In genomic region chr11:10660323-10660722, GRCh38 we compare ENCODE assay signal across 15 cellular contexts. TPM values are rescaled to one million over a fixed set of nuclear protein-coding genes. Genes with fewer than 3 reads are reported as not detected.
A peak's percentile ranks its signal among the peaks of the same experiment; 100 is the strongest.
DNase-seq lines count a peak whose midpoint lies in the region; ATAC-seq, FAIRE-seq and TF ChIP-seq lines count a peak whose summit lies in the region.
"Had no signal": no experiment of that assay in that cellular context is flagged by ENCODE, and none has a peak within 500 bp of the region (broad histone marks: within the 10 kb centered on the region; RNA-seq: fewer than 3 reads in every experiment).

No MANE protein-coding gene starts in this region.

- H3K9me3 Mint-ChIP-seq in Caco-2 (ENCODE audit: unreplicated experiment) (peaks cover 11% of the 10 kb centered on the region), mesothelial cell of epicardium (no peaks in the 10 kb centered on the region)
- no peaks in the 10 kb centered on the region for H3K9me3 Mint-ChIP-seq in stimulated activated effector memory CD8-positive, alpha-beta T cell treated with anti-CD3 and anti-CD28 coated beads, Interleukin-12 subunit alpha, Interleukin-12 subunit beta, amount 100 ng/mL, for 72 hours
- H3K9me3 Mint-ChIP-seq: activated CD4-positive, alpha-beta memory T cell treated with anti-CD3 and anti-CD28 coated beads for 36 hours; activated T-helper 1 cell treated with anti-CD3 and anti-CD28 coated beads, Interleukin-12 subunit alpha, Interleukin-12 subunit beta, Interleukin-2, Interleukin-4 antibody, amounts not matched to agents 30 ng/mL and 10 ng/mL and 1 ng/mL, durations not matched to agents 14 hours and 24 hours and 36 hours had no signal

- no peak overlapping the region for H3K4me2 ChIP-seq in K562 (ENCODE audit: insufficient read depth, low read length)

- no peak for TF ChIP-seq EP300 in K562 (IDR thresholded peaks at IDR 0.05; ENCODE audit: low read length)

- 72% methylated on average over 2 of the region's 2 CpGs for WGBS in K562 (ENCODE audit: insufficient coverage, low coverage, missing lambda C conversion rate)

- H3K9me1 ChIP-seq in K562 (ENCODE audit: control insufficient read depth, insufficient read depth, low read length) = no peaks in the 10 kb centered on the region

- intact Hi-C loops in Caco-2 (cut with micrococcal nuclease; ENCODE audit: unreplicated experiment) (no loop called here), K562 (cut with micrococcal nuclease) (no loop called here)

- no peaks in the 10 kb centered on the region for H4K20me1 ChIP-seq in K562 (replicated peaks; ENCODE audit: control insufficient read depth, insufficient read depth, low read length)

- BruUV-seq in Caco-2 (replicated peaks; lab: Mats Ljungman, UMichigan) (TSS peak; percentile 95), K562 (replicated peaks; lab: Mats Ljungman, UMichigan) (no TSS peak)

- no peaks in the 10 kb centered on the region for H3K79me2 ChIP-seq in K562 (ENCODE audit: control insufficient read depth, insufficient read depth, low read length)

- ATAC-seq in K562 (no peak), GM21528 (IDR thresholded peaks at IDR 0.05; ENCODE audit: low FRiP score, unreplicated experiment) (no peak)
- ATAC-seq in stimulated activated effector memory CD8-positive, alpha-beta T cell treated with anti-CD3 and anti-CD28 coated beads, Interleukin-12 subunit alpha, Interleukin-12 subunit beta, amount 100 ng/mL, for 72 hours = no peak
- ATAC-seq: Right ventricle myocardium inferior had no signal

- TF ChIP-seq POLR2A in K562 (conservative IDR thresholded peaks at IDR 0.05) = no peak

- H2AFZ ChIP-seq in K562 (ENCODE audit: low read depth, low read length) = peak overlapping the region; percentile 98

- POLR2A ChIA-PET in Caco-2 (lab: Charles Lee) = interaction anchor here (0.7 kb wide), 2 partner anchors 22 to 148 kb away, joined by 3 to 4 read pairs; partner anchors contain the start of gene EIF4G2
- POLR2A ChIA-PET in K562 (lab: Yijun Ruan, JAX) = interaction anchor here (0.5 to 0.8 kb wide), 3 partner anchors 9 to 1140 kb away, joined by 3 read pairs; no protein-coding TSS in a partner anchor

- H3K9ac ChIP-seq in K562 (ENCODE audit: insufficient read depth in 1 of 2, low read depth in 2 of 2, low read length in 2 of 2) = no peak overlapping the region; a peak in 1 of 4 replicates

- CTCF ChIA-PET in Caco-2 (lab: Charles Lee) (interaction anchor here (1.0 kb wide), 1 partner anchor 75 kb away, joined by 3 read pairs; no protein-coding TSS in a partner anchor), K562 (lab: Yijun Ruan, JAX; ENCODE audit: low intra/inter-chr PET ratio) (no interaction called here)

- H3K4me1 ChIP-seq in Caco-2 (peaks cover 64% of the 10 kb centered on the region), K562 (replicated peaks in 1 of 2; ENCODE audit: control insufficient read depth in 2 of 2, insufficient read depth in 2 of 2, low read length in 2 of 2) (peaks cover 33 to 49% of the 10 kb centered on the region in 2 experiments)

- H3K9me3 ChIP-seq in Caco-2 (no peaks in the 10 kb centered on the region; the same call in 1 of the 2 replicates), K562 (replicated peaks; ENCODE audit: control insufficient read depth, insufficient read depth, low read depth, low read length) (no peaks in the 10 kb centered on the region), WERI-Rb-1 (ENCODE audit: severe bottlenecking) (no peaks in the 10 kb centered on the region)

- no peaks in the 10 kb centered on the region for H3K36me3 ChIP-seq in Caco-2 (ENCODE audit: control insufficient read depth, insufficient read depth, low read length)
- H3K36me3 ChIP-seq in K562 (ENCODE audit: control insufficient read depth, insufficient read depth, low read length) = no peaks in the 10 kb centered on the region
- H3K36me3 ChIP-seq in WERI-Rb-1 = no peaks in the 10 kb centered on the region

- H3K27me3 ChIP-seq in Caco-2 (replicated peaks; ENCODE audit: control insufficient read depth, insufficient read depth, low read length) = no peaks in the 10 kb centered on the region
- H3K27me3 ChIP-seq in K562 (ENCODE audit: control insufficient read depth in 2 of 2, insufficient read depth in 2 of 2, low read length in 2 of 2) = no peaks in the 10 kb centered on the region
- H3K27me3 ChIP-seq in WERI-Rb-1 (ENCODE audit: insufficient read depth, low read depth, severe bottlenecking) = no peaks in the 10 kb centered on the region

- no peak for TF ChIP-seq CTCF in Caco-2 (IDR thresholded peaks at IDR 0.05; ENCODE audit: insufficient read depth in 1 of 2, low read depth in 1 of 2, low read length in 1 of 2, severe bottlenecking in 1 of 2, unreplicated experiment in 1 of 2)
- TF ChIP-seq CTCF in K562 (IDR thresholded peaks at IDR 0.05 in 2 of 3, conservative IDR thresholded peaks at IDR 0.05 in 1 of 3; ENCODE audit: insufficient read depth in 2 of 3, low read depth in 1 of 3, low read length in 3 of 3) = no peak
- no peak for TF ChIP-seq CTCF in mesothelial cell of epicardium (IDR thresholded peaks at IDR 0.05; ENCODE audit: unreplicated experiment)
- TF ChIP-seq CTCF in WERI-Rb-1 (IDR thresholded peaks at IDR 0.05; ENCODE audit: low read depth, low read length) = no peak

- H3K27ac ChIP-seq in K562 (ENCODE audit: extremely low read depth, low read depth, low read length) (peak overlapping the region; percentile 73; the same call in 1 of the 3 replicates), WERI-Rb-1 (no peak overlapping the region)

- FAIRE-seq in K562 (lab: Jason Lieb, UNC) = no peak
- FAIRE-seq: GM18507, islet of Langerhans had no signal

- in situ Hi-C loops in K562 (cut with MboI) = no loop called here

- H3K27ac Mint-ChIP-seq in Caco-2 (ENCODE audit: unreplicated experiment) = peak overlapping the region; percentile 97
- peak overlapping the region; percentile 9 for H3K27ac Mint-ChIP-seq in mesothelial cell of epicardium
- peak overlapping the region; percentile 60 for H3K27ac Mint-ChIP-seq in stimulated activated effector memory CD8-positive, alpha-beta T cell treated with anti-CD3 and anti-CD28 coated beads, Interleukin-12 subunit alpha, Interleukin-12 subunit beta, amount 100 ng/mL, for 72 hours
- H3K27ac Mint-ChIP-seq: activated CD4-positive, alpha-beta memory T cell treated with anti-CD3 and anti-CD28 coated beads for 36 hours; activated T-helper 1 cell treated with anti-CD3 and anti-CD28 coated beads, Interleukin-12 subunit alpha, Interleukin-12 subunit beta, Interleukin-2, Interleukin-4 antibody, amounts not matched to agents 30 ng/mL and 10 ng/mL and 1 ng/mL, durations not matched to agents 14 hours and 24 hours and 36 hours had no signal

- TF ChIP-seq RAD21 in K562 (CRISPR knock-in tag; conservative IDR thresholded peaks at IDR 0.05 in 1 of 2, IDR thresholded peaks at IDR 0.05 in 1 of 2) = no peak

- H3K27me3 Mint-ChIP-seq in Caco-2 (ENCODE audit: insufficient read depth, unreplicated experiment) = no peaks in the 10 kb centered on the region
- H3K27me3 Mint-ChIP-seq in mesothelial cell of epicardium (ENCODE audit: low read depth) = no peaks in the 10 kb centered on the region
- H3K27me3 Mint-ChIP-seq: activated CD4-positive, alpha-beta memory T cell treated with anti-CD3 and anti-CD28 coated beads for 36 hours had no signal

- no peak for DNase-seq in Caco-2
- no peak for DNase-seq in K562 (ENCODE audit: extremely low read depth in 1 of 4, low spot score in 3 of 4)
- no peak for DNase-seq in mesothelial cell of epicardium (ENCODE audit: low spot score in 2 of 2, unreplicated experiment in 2 of 2)
- DNase-seq in stimulated activated effector memory CD8-positive, alpha-beta T cell treated with anti-CD3 and anti-CD28 coated beads, Interleukin-12 subunit alpha, Interleukin-12 subunit beta, amount 100 ng/mL, for 72 hours (ENCODE audit: low spot score in 2 of 2) = no peak
- no peak for DNase-seq in NCI-H510A (lab: John Stamatoyannopoulos, UW)
- no peak for DNase-seq in WERI-Rb-1
- no peak for DNase-seq in T-helper 1 cell
- DNase-seq: effector memory CD4-positive, alpha-beta T cell had no signal

- H3K4me3 Mint-ChIP-seq in Caco-2 (ENCODE audit: unreplicated experiment) (no peak overlapping the region), mesothelial cell of epicardium (no peak overlapping the region)
- H3K4me3 Mint-ChIP-seq in stimulated activated effector memory CD8-positive, alpha-beta T cell treated with anti-CD3 and anti-CD28 coated beads, Interleukin-12 subunit alpha, Interleukin-12 subunit beta, amount 100 ng/mL, for 72 hours = no peak overlapping the region
- H3K4me3 Mint-ChIP-seq: activated CD4-positive, alpha-beta memory T cell treated with anti-CD3 and anti-CD28 coated beads for 36 hours; activated T-helper 1 cell treated with anti-CD3 and anti-CD28 coated beads, Interleukin-12 subunit alpha, Interleukin-12 subunit beta, Interleukin-2, Interleukin-4 antibody, amounts not matched to agents 30 ng/mL and 10 ng/mL and 1 ng/mL, durations not matched to agents 14 hours and 24 hours and 36 hours had no signal

- peaks cover 49% of the 10 kb centered on the region for H3K4me1 Mint-ChIP-seq in Caco-2 (ENCODE audit: low read depth, unreplicated experiment)
- peaks cover 48% of the 10 kb centered on the region for H3K4me1 Mint-ChIP-seq in mesothelial cell of epicardium
- peaks cover 32% of the 10 kb centered on the region for H3K4me1 Mint-ChIP-seq in stimulated activated effector memory CD8-positive, alpha-beta T cell treated with anti-CD3 and anti-CD28 coated beads, Interleukin-12 subunit alpha, Interleukin-12 subunit beta, amount 100 ng/mL, for 72 hours

- H3K4me3 ChIP-seq in Caco-2 (ENCODE audit: low read depth, low read length) (no peak overlapping the region), K562 (no peak overlapping the region), WERI-Rb-1 (ENCODE audit: low read depth, low read length) (no peak overlapping the region)

- H3K36me3 Mint-ChIP-seq in Caco-2 (ENCODE audit: insufficient read depth, unreplicated experiment) (peaks cover 19% of the 10 kb centered on the region), mesothelial cell of epicardium (no peaks in the 10 kb centered on the region)
- H3K36me3 Mint-ChIP-seq in stimulated activated effector memory CD8-positive, alpha-beta T cell treated with anti-CD3 and anti-CD28 coated beads, Interleukin-12 subunit alpha, Interleukin-12 subunit beta, amount 100 ng/mL, for 72 hours = no peaks in the 10 kb centered on the region
- H3K36me3 Mint-ChIP-seq: activated CD4-positive, alpha-beta memory T cell treated with anti-CD3 and anti-CD28 coated beads for 36 hours had no signal

RNA-seq across cellular contexts. Expression of gene IRAG1, which starts 33.2 kb away (rescaled TPM):
- total RNA-seq in Caco-2 (2022) = 0.35 and 0.64 TPM in 2 replicates
- 0.07 and 0.23 TPM in 2 replicates for total RNA-seq in K562 (2011; cell fraction: chromatin; rRNA removed; ENCODE audit: low replicate concordance)
- total RNA-seq in K562 (2011; cell fraction: nucleolus; rRNA removed) = 0.17 and 0.26 TPM in 2 replicates
- total RNA-seq in K562 (2011; cell fraction: nucleoplasm; rRNA removed) = 0.15 TPM in 2 replicates
- 0.04 TPM in 1 of 2 replicates, not detected in the other for total RNA-seq in K562 (2014; rRNA removed)
- total RNA-seq in K562 (2014; rRNA removed; fragmentation: Illumina TruSeq; extraction: Trizol) = 0.07 and 0.22 TPM in 2 replicates
- total RNA-seq in K562 (2015; rRNA removed; fragmentation: Illumina TruSeq; extraction: Trizol) = 0.08 and 0.11 TPM in 2 replicates
- 0.22 and 0.27 TPM in 2 replicates for total RNA-seq in K562 (2021)
- 0.11 and 0.14 TPM in 2 replicates for polyA plus RNA-seq in K562 (2011; rRNA removed)
- polyA plus RNA-seq in K562 (2011; cell fraction: cytosol; rRNA removed) = 0.10 and 0.16 TPM in 2 replicates
- 0.10 TPM in 2 replicates for polyA plus RNA-seq in K562 (2011; cell fraction: nucleus; rRNA removed)
- 0.08 and 0.15 TPM in 2 replicates for polyA plus RNA-seq in K562 (2012)
- 0.07 and 0.10 TPM in 2 replicates for polyA plus RNA-seq in K562 (2014; fragmentation: Illumina TruSeq; extraction: Trizol)
- under 1 TPM; 0.01 TPM for polyA plus RNA-seq in K562 (2014; fragmentation: Nextera tagmentation; extraction: Ambion mirVana)
- polyA plus RNA-seq in K562 (2014; rRNA removed) = 0.01 TPM in 1 of 2 replicates, not detected in the other
- polyA minus RNA-seq in K562 (2011; rRNA and poly(A)+ RNA removed) = 0.07 and 0.45 TPM in 2 replicates
- polyA minus RNA-seq in K562 (2011; cell fraction: cytosol; rRNA and poly(A)+ RNA removed) = not detected in 2 replicates
- under 0.01 and 0.11 TPM in 2 replicates for polyA minus RNA-seq in K562 (2011; cell fraction: nucleus; rRNA and poly(A)+ RNA removed)
- total RNA-seq in mesothelial cell of epicardium = 13.1 to 13.8 TPM (median 13.6 TPM) in 3 replicates
- total RNA-seq: activated CD4-positive, alpha-beta memory T cell treated with anti-CD3 and anti-CD28 coated beads for 36 hours; activated T-helper 1 cell treated with anti-CD3 and anti-CD28 coated beads, Interleukin-12 subunit alpha, Interleukin-12 subunit beta, Interleukin-2, Interleukin-4 antibody, amounts not matched to agents 30 ng/mL and 10 ng/mL and 1 ng/mL, durations not matched to agents 14 hours and 24 hours and 36 hours; Calu3 had no signal

Comparison
In these comparisons a context has a peak if more than half of its experiments do, and no peak if none do; other contexts are left out.
1. H3K27ac Mint-ChIP-seq: peak in every context shown above with its lines; median percentile 97 in Caco-2; 60 in stimulated activated effector memory CD8-positive, alpha-beta T cell treated with anti-CD3 and anti-CD28 coated beads, Interleukin-12 subunit alpha, Interleukin-12 subunit beta, amount 100 ng/mL, for 72 hours; 9 in mesothelial cell of epicardium.